ENCODE assay signal across 8 cellular contexts in genomic region chr13:97953376-97953970, GRCh38. TPM values are rescaled to one million over a fixed set of nuclear protein-coding genes. Genes with fewer than 3 reads are reported as not detected.
DNase-seq lines count a peak whose midpoint lies in the region; ATAC-seq lines count a peak whose summit lies in the region.

Gene IPO5, plus strand, starts transcription at chr13:97953675. Its CDS starts 23,022 bp downstream, at chr13:97976697.

- ATAC-seq in activated naive CD8-positive, alpha-beta T cell treated with anti-CD3 and anti-CD28 coated beads, Interleukin-2, amount 10 ng/mL, durations not matched to agents 7 days and 5 days (ENCODE audit: low read depth), result no peak
- no peak for ATAC-seq in left cardiac atrium
- no peak for ATAC-seq in sciatic nerve
- ATAC-seq in stimulated activated effector memory CD8-positive, alpha-beta T cell treated with anti-CD3 and anti-CD28 coated beads, Interleukin-12 subunit alpha, Interleukin-12 subunit beta, amount 100 ng/mL, for 72 hours, result no peak

- peaks cover 2% of the 10 kb centered on the region for H3K9me3 Mint-ChIP-seq in activated naive CD8-positive, alpha-beta T cell treated with anti-CD3 and anti-CD28 coated beads, Interleukin-2, amount 10 ng/mL, durations not matched to agents 7 days and 5 days
- peaks cover 3% of the 10 kb centered on the region for H3K9me3 Mint-ChIP-seq in stimulated activated effector memory CD8-positive, alpha-beta T cell treated with anti-CD3 and anti-CD28 coated beads, Interleukin-12 subunit alpha, Interleukin-12 subunit beta, amount 100 ng/mL, for 72 hours

- intact Hi-C loops in left cardiac atrium (cut with DNase I), result no loop called here
- intact Hi-C loops in sciatic nerve (cut with DNase I), result no loop called here

- no peaks in the 10 kb centered on the region for H3K27me3 Mint-ChIP-seq in activated naive CD8-positive, alpha-beta T cell treated with anti-CD3 and anti-CD28 coated beads, Interleukin-2, amount 10 ng/mL, durations not matched to agents 7 days and 5 days

- H3K4me3 Mint-ChIP-seq in activated naive CD8-positive, alpha-beta T cell treated with anti-CD3 and anti-CD28 coated beads, Interleukin-2, amount 10 ng/mL, durations not matched to agents 7 days and 5 days, result no peak within 1 kb of the TSS
- no peak within 1 kb of the TSS for H3K4me3 Mint-ChIP-seq in stimulated activated effector memory CD8-positive, alpha-beta T cell treated with anti-CD3 and anti-CD28 coated beads, Interleukin-12 subunit alpha, Interleukin-12 subunit beta, amount 100 ng/mL, for 72 hours

- DNase-seq in GM03348 (ENCODE audit: low spot score) (peak; percentile 13), left cardiac atrium (no peak), sciatic nerve (ENCODE audit: low spot score) (no peak), DMS153 (lab: John Stamatoyannopoulos, UW) (no peak), hypothalamus (lab: John Stamatoyannopoulos, UW) (no peak), NCI-H1105 treated with DMSO at 0.1 percent for 48 hours (lab: John Stamatoyannopoulos, UW) (no peak)
- no peak for DNase-seq in activated naive CD8-positive, alpha-beta T cell treated with anti-CD3 and anti-CD28 coated beads, Interleukin-2, amount 10 ng/mL, durations not matched to agents 7 days and 5 days
- no peak for DNase-seq in stimulated activated effector memory CD8-positive, alpha-beta T cell treated with anti-CD3 and anti-CD28 coated beads, Interleukin-12 subunit alpha, Interleukin-12 subunit beta, amount 100 ng/mL, for 72 hours (ENCODE audit: low spot score in 2 of 2)

- H3K36me3 Mint-ChIP-seq in activated naive CD8-positive, alpha-beta T cell treated with anti-CD3 and anti-CD28 coated beads, Interleukin-2, amount 10 ng/mL, durations not matched to agents 7 days and 5 days, result no peaks in the 10 kb centered on the region
- H3K36me3 Mint-ChIP-seq in stimulated activated effector memory CD8-positive, alpha-beta T cell treated with anti-CD3 and anti-CD28 coated beads, Interleukin-12 subunit alpha, Interleukin-12 subunit beta, amount 100 ng/mL, for 72 hours, result no peaks in the 10 kb centered on the region

- no peaks in the 10 kb centered on the region for H3K4me1 Mint-ChIP-seq in activated naive CD8-positive, alpha-beta T cell treated with anti-CD3 and anti-CD28 coated beads, Interleukin-2, amount 10 ng/mL, durations not matched to agents 7 days and 5 days
- H3K4me1 Mint-ChIP-seq in stimulated activated effector memory CD8-positive, alpha-beta T cell treated with anti-CD3 and anti-CD28 coated beads, Interleukin-12 subunit alpha, Interleukin-12 subunit beta, amount 100 ng/mL, for 72 hours, result no peaks in the 10 kb centered on the region

- POLR2A ChIA-PET in activated naive CD8-positive, alpha-beta T cell treated with anti-CD3 and anti-CD28 coated beads, Interleukin-2, amount 10 ng/mL, durations not matched to agents 7 days and 5 days (lab: Charles Lee), result no interaction called here

- no peak within 1 kb of the TSS for H3K27ac Mint-ChIP-seq in activated naive CD8-positive, alpha-beta T cell treated with anti-CD3 and anti-CD28 coated beads, Interleukin-2, amount 10 ng/mL, durations not matched to agents 7 days and 5 days
- no peak within 1 kb of the TSS for H3K27ac Mint-ChIP-seq in stimulated activated effector memory CD8-positive, alpha-beta T cell treated with anti-CD3 and anti-CD28 coated beads, Interleukin-12 subunit alpha, Interleukin-12 subunit beta, amount 100 ng/mL, for 72 hours

RNA-seq across cellular contexts. Expression of gene IPO5, which starts in this region (rescaled TPM):
- total RNA-seq in activated naive CD8-positive, alpha-beta T cell treated with anti-CD3 and anti-CD28 coated beads, Interleukin-2, amount 10 ng/mL, durations not matched to agents 7 days and 5 days, result 10 to 100 TPM; 76.3 to 85.5 TPM
- total RNA-seq in left cardiac atrium (100 to 1,000 TPM in 1 of 2 donors, 10 to 100 TPM in 1; 77.8 to 101 TPM), sciatic nerve (115 TPM)
